Comparison of ENCODE assay signal across 16 cellular contexts in the genomic region with DNA sequence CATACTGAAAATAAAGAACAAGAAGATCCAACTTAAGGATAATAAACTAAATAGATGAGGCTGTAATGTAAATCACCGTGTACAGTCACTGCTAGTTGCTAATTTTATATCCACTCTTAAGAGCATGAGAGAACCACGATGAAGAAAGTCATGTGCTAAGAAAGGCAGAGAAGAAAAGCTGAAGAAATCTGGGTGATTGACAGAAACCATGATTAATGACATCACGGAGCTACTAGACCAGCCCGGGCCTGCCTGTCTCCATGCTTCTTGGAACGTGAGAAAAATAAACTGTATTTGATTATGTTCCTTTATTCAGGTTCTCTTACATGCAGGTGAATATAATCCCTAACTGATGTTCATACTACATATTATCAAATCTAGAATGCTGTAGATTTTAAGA.
A peak's percentile ranks its signal among the peaks of the same experiment; 100 is the strongest.
DNase-seq lines count a peak whose midpoint lies in the region; ATAC-seq and TF ChIP-seq lines count a peak whose summit lies in the region.
"Had no signal": no experiment of that assay in that cellular context is flagged by ENCODE, and none has a peak within 500 bp of the region (broad histone marks: within the 10 kb centered on the region; RNA-seq: fewer than 3 reads in every experiment).

No MANE protein-coding gene starts in this region.

- CTCF ChIA-PET in MCF 10A (lab: Yijun Ruan, JAX): interaction anchor here (0.5 to 0.6 kb wide), 2 partner anchors 301 to 401 kb away, joined by 3 read pairs; no protein-coding TSS in a partner anchor

- no peak overlapping the region for H3K27ac ChIP-seq in breast epithelium
- H3K27ac ChIP-seq: BLaER1 treated with 17β-estradiol and CSF1 and Interleukin-3, amounts not matched to agents 10 nM and 100 nM had no signal

- no peak for TF ChIP-seq POLR2A in breast epithelium (IDR thresholded peaks at IDR 0.05)

- no peaks in the 10 kb centered on the region for H3K9me3 Mint-ChIP-seq in MCF 10A (ENCODE audit: unreplicated experiment)

- POLR2A ChIA-PET in MCF 10A (lab: Yijun Ruan, JAX): no interaction called here

- H3K4me3 Mint-ChIP-seq in MCF 10A (ENCODE audit: unreplicated experiment): no peak overlapping the region
- H3K4me3 Mint-ChIP-seq: CD8-positive, alpha-beta T cell had no signal

- DNase-seq in MCF 10A (ENCODE audit: unreplicated experiment) (peak; percentile 8), breast epithelium (ENCODE audit: low spot score in 2 of 2) (no peak), HPDE6-E6E7 (ENCODE audit: extremely low spot score) (peak; percentile 19), epithelial cell of esophagus (ENCODE audit: low read depth) (peak; percentile 69), DMS53 treated with DMSO at 0.1 percent for 48 hours (lab: John Stamatoyannopoulos, UW; ENCODE audit: unreplicated experiment) (no peak)
- DNase-seq: Calu3; CD8-positive, alpha-beta T cell; DMS 273 treated with DMSO at 0.1 percent for 48 hours; DMS53; GOT3; H7 had no signal

- no peak for ATAC-seq in GM21717 (IDR thresholded peaks at IDR 0.05; ENCODE audit: unreplicated experiment)
- no peak for ATAC-seq in GM18873 (IDR thresholded peaks at IDR 0.05; ENCODE audit: low FRiP score, unreplicated experiment)
- ATAC-seq: CD8-positive, alpha-beta T cell; HCT116 had no signal

- no peaks in the 10 kb centered on the region for H3K4me1 ChIP-seq in breast epithelium

- H3K4me3 ChIP-seq in breast epithelium: no peak overlapping the region
- H3K4me3 ChIP-seq in epithelial cell of esophagus (ENCODE audit: low read length): no peak overlapping the region
- H3K4me3 ChIP-seq: BLaER1 treated with 17β-estradiol and CSF1 and Interleukin-3, amounts not matched to agents 10 nM and 100 nM had no signal

- H3K36me3 Mint-ChIP-seq in MCF 10A (ENCODE audit: insufficient read depth, unreplicated experiment): no peaks in the 10 kb centered on the region

- H3K9me3 ChIP-seq in breast epithelium: no peaks in the 10 kb centered on the region

- H3K27me3 ChIP-seq in breast epithelium: no peaks in the 10 kb centered on the region
- H3K27me3 ChIP-seq: BLaER1 treated with 17β-estradiol and CSF1 and Interleukin-3, amounts not matched to agents 10 nM and 100 nM had no signal

- no peak for TF ChIP-seq CTCF in MCF 10A (IDR thresholded peaks at IDR 0.05; ENCODE audit: unreplicated experiment)
- no peak for TF ChIP-seq CTCF in breast epithelium (IDR thresholded peaks at IDR 0.05)
- no peak for TF ChIP-seq CTCF in epithelial cell of esophagus (IDR thresholded peaks at IDR 0.05; ENCODE audit: insufficient read depth, low read depth, low read length, missing control alignments)

- no TSS peak for BruUV-seq in MCF 10A (replicated peaks; lab: Mats Ljungman, UMichigan)

- H3K4me1 Mint-ChIP-seq in MCF 10A (ENCODE audit: insufficient read depth, unreplicated experiment): no peaks in the 10 kb centered on the region

- H3K27ac Mint-ChIP-seq in MCF 10A (ENCODE audit: low read depth, unreplicated experiment): no peak overlapping the region
- H3K27ac Mint-ChIP-seq: B cell had no signal

- intact Hi-C loops in MCF 10A (cut with micrococcal nuclease) (no loop called here), breast epithelium (cut with DNase I; ENCODE audit: low total_unique reads) (no loop called here)

- H3K36me3 ChIP-seq in breast epithelium: no peaks in the 10 kb centered on the region
- H3K36me3 ChIP-seq: BLaER1 treated with 17β-estradiol and CSF1 and Interleukin-3, amounts not matched to agents 10 nM and 100 nM had no signal

- peaks cover 27% of the 10 kb centered on the region for H3K27me3 Mint-ChIP-seq in MCF 10A (ENCODE audit: insufficient read depth, unreplicated experiment)

Comparison
In these comparisons a context has a peak if more than half of its experiments do, and no peak if none do; other contexts are left out.
1. DNase-seq: peak in MCF 10A (single experiment), HPDE6-E6E7 (single experiment) and epithelial cell of esophagus (single experiment); none in breast epithelium (0 of 2) and DMS53 treated with DMSO at 0.1 percent for 48 hours (single experiment).